In genomic region chr18:48897531-48897930, GRCh38 we compare ENCODE assay signal across 14 cellular contexts. TPM values are rescaled to one million over a fixed set of nuclear protein-coding genes. Genes with fewer than 3 reads are reported as not detected.
DNase-seq lines count a peak whose midpoint lies in the region; ATAC-seq and TF ChIP-seq lines count a peak whose summit lies in the region.
"Had no signal": no experiment of that assay in that cellular context is flagged by ENCODE, and none has a peak within 500 bp of the region (broad histone marks: within the 10 kb centered on the region; RNA-seq: fewer than 3 reads in every experiment).

No MANE protein-coding gene starts in this region.

- peaks cover 29% of the 10 kb centered on the region for H3K4me1 Mint-ChIP-seq in activated naive CD8-positive, alpha-beta T cell treated with anti-CD3 and anti-CD28 coated beads, Interleukin-2, amount 50 U/mL, for 24 hours
- H3K4me1 Mint-ChIP-seq in activated naive CD8-positive, alpha-beta T cell treated with anti-CD3 and anti-CD28 coated beads for 36 hours, result peaks cover 11% of the 10 kb centered on the region
- peaks cover 4% of the 10 kb centered on the region for H3K4me1 Mint-ChIP-seq in activated naive CD4-positive, alpha-beta T cell treated with anti-CD3 and anti-CD28 coated beads for 36 hours (ENCODE audit: low read depth)

- H3K36me3 Mint-ChIP-seq in activated naive CD8-positive, alpha-beta T cell treated with anti-CD3 and anti-CD28 coated beads, Interleukin-2, amount 50 U/mL, for 24 hours (ENCODE audit: low read depth), result peaks cover 2% of the 10 kb centered on the region
- H3K36me3 Mint-ChIP-seq in activated naive CD8-positive, alpha-beta T cell treated with anti-CD3 and anti-CD28 coated beads for 36 hours, result no peaks in the 10 kb centered on the region
- H3K36me3 Mint-ChIP-seq in activated naive CD4-positive, alpha-beta T cell treated with anti-CD3 and anti-CD28 coated beads for 36 hours (ENCODE audit: low read depth), result no peaks in the 10 kb centered on the region

- peaks cover 10 to 20% of the 10 kb centered on the region in 2 donors for H3K4me1 ChIP-seq in ascending aorta

- no peak for DNase-seq in activated naive CD8-positive, alpha-beta T cell treated with anti-CD3 and anti-CD28 coated beads, Interleukin-2, amount 50 U/mL, for 24 hours
- no peak for DNase-seq in activated naive CD8-positive, alpha-beta T cell treated with anti-CD3 and anti-CD28 coated beads for 36 hours
- peak in 1 of 2 donors; percentile 70 for DNase-seq in ascending aorta (ENCODE audit: low spot score in 2 of 2)
- DNase-seq in fibroblast of the aortic adventitia (ENCODE audit: low read depth), result peak; percentile 76
- peak in 1 of 49 donors; percentile 12 for DNase-seq in substantia nigra (lab: John Stamatoyannopoulos, UW)
- no peak for DNase-seq in NCI-H1930 (lab: John Stamatoyannopoulos, UW)
- DNase-seq in stimulated activated CD4-positive, alpha-beta T cell treated with anti-CD3 and anti-CD28 coated beads, Interleukin-2, amount 100 ng/mL, for 48 hours, result no peak
- no peak for DNase-seq in activated naive CD4-positive, alpha-beta T cell treated with anti-CD3 and anti-CD28 coated beads for 36 hours
- DNase-seq: activated gamma-delta T cell, NCI-H187 had no signal

- H3K36me3 ChIP-seq in ascending aorta, result no peaks in the 10 kb centered on the region

- no peak for ATAC-seq in activated naive CD8-positive, alpha-beta T cell treated with anti-CD3 and anti-CD28 coated beads, Interleukin-2, amount 50 U/mL, for 24 hours

- peaks cover 2% of the 10 kb centered on the region for H3K27me3 Mint-ChIP-seq in activated naive CD8-positive, alpha-beta T cell treated with anti-CD3 and anti-CD28 coated beads, Interleukin-2, amount 50 U/mL, for 24 hours
- H3K27me3 Mint-ChIP-seq in activated naive CD8-positive, alpha-beta T cell treated with anti-CD3 and anti-CD28 coated beads for 36 hours, result no peaks in the 10 kb centered on the region
- no peaks in the 10 kb centered on the region for H3K27me3 Mint-ChIP-seq in activated naive CD4-positive, alpha-beta T cell treated with anti-CD3 and anti-CD28 coated beads for 36 hours (ENCODE audit: low read depth)
- H3K27me3 Mint-ChIP-seq: activated CD8-positive, alpha-beta T cell treated with anti-CD3 and anti-CD28 coated beads for 36 hours had no signal

- CTCF ChIA-PET in activated naive CD4-positive, alpha-beta T cell treated with anti-CD3 and anti-CD28 coated beads for 36 hours (lab: Charles Lee), result no interaction called here

- peak overlapping the region; percentile 57 for H3K27ac Mint-ChIP-seq in activated naive CD8-positive, alpha-beta T cell treated with anti-CD3 and anti-CD28 coated beads, Interleukin-2, amount 50 U/mL, for 24 hours
- H3K27ac Mint-ChIP-seq in activated naive CD8-positive, alpha-beta T cell treated with anti-CD3 and anti-CD28 coated beads for 36 hours, result no peak overlapping the region
- no peak overlapping the region for H3K27ac Mint-ChIP-seq in activated naive CD4-positive, alpha-beta T cell treated with anti-CD3 and anti-CD28 coated beads for 36 hours

- peaks cover 6% of the 10 kb centered on the region for H3K9me3 Mint-ChIP-seq in activated naive CD8-positive, alpha-beta T cell treated with anti-CD3 and anti-CD28 coated beads, Interleukin-2, amount 50 U/mL, for 24 hours
- peaks cover 5% of the 10 kb centered on the region for H3K9me3 Mint-ChIP-seq in activated naive CD8-positive, alpha-beta T cell treated with anti-CD3 and anti-CD28 coated beads for 36 hours
- peaks cover 2% of the 10 kb centered on the region for H3K9me3 Mint-ChIP-seq in activated naive CD4-positive, alpha-beta T cell treated with anti-CD3 and anti-CD28 coated beads for 36 hours

- H3K9me3 ChIP-seq in ascending aorta, result no peaks in the 10 kb centered on the region

- H3K27ac ChIP-seq in ascending aorta, result peak overlapping the region; percentile 72 to 74
- H3K27ac ChIP-seq in substantia nigra (ENCODE audit: low read depth, low read length, poor library complexity, severe bottlenecking), result peak overlapping the region; percentile 43

- no peak overlapping the region for H3K4me3 ChIP-seq in ascending aorta
- no peak overlapping the region for H3K4me3 ChIP-seq in fibroblast of the aortic adventitia (ENCODE audit: low read depth, low read length)
- H3K4me3 ChIP-seq: lung, skin epidermis had no signal

- peak in 1 of 3 experiments; percentile 16 for TF ChIP-seq CTCF in ascending aorta (IDR thresholded peaks at IDR 0.05)
- peak; percentile 26 for TF ChIP-seq CTCF in fibroblast of the aortic adventitia (IDR thresholded peaks at IDR 0.05; ENCODE audit: insufficient read depth, low read length)

- no peaks in the 10 kb centered on the region for H3K27me3 ChIP-seq in ascending aorta

- intact Hi-C loops in ascending aorta (cut with DNase I), result no loop called here
- intact Hi-C loops in activated naive CD4-positive, alpha-beta T cell treated with anti-CD3 and anti-CD28 coated beads for 36 hours (cut with micrococcal nuclease), result no loop called here

- no peak overlapping the region for H3K4me3 Mint-ChIP-seq in activated naive CD8-positive, alpha-beta T cell treated with anti-CD3 and anti-CD28 coated beads, Interleukin-2, amount 50 U/mL, for 24 hours
- H3K4me3 Mint-ChIP-seq in activated naive CD8-positive, alpha-beta T cell treated with anti-CD3 and anti-CD28 coated beads for 36 hours, result no peak overlapping the region
- H3K4me3 Mint-ChIP-seq in activated naive CD4-positive, alpha-beta T cell treated with anti-CD3 and anti-CD28 coated beads for 36 hours, result no peak overlapping the region
- H3K4me3 Mint-ChIP-seq: activated CD8-positive, alpha-beta T cell treated with anti-CD3 and anti-CD28 coated beads for 36 hours; neural crest cell had no signal

RNA-seq across cellular contexts. Expression of gene SMAD7, which starts 53.2 kb away (rescaled TPM):
- 1 to 10 TPM; 9.0 to 9.4 TPM for total RNA-seq in activated naive CD8-positive, alpha-beta T cell treated with anti-CD3 and anti-CD28 coated beads for 36 hours
- total RNA-seq in ascending aorta, result 76.5 TPM
- total RNA-seq in fibroblast of the aortic adventitia (ENCODE audit: low replicate concordance), result 10.5 and 27.2 TPM in 2 replicates
- 1 to 10 TPM; 5.9 to 7.0 TPM for total RNA-seq in activated naive CD4-positive, alpha-beta T cell treated with anti-CD3 and anti-CD28 coated beads for 36 hours
